In the genomic region with DNA sequence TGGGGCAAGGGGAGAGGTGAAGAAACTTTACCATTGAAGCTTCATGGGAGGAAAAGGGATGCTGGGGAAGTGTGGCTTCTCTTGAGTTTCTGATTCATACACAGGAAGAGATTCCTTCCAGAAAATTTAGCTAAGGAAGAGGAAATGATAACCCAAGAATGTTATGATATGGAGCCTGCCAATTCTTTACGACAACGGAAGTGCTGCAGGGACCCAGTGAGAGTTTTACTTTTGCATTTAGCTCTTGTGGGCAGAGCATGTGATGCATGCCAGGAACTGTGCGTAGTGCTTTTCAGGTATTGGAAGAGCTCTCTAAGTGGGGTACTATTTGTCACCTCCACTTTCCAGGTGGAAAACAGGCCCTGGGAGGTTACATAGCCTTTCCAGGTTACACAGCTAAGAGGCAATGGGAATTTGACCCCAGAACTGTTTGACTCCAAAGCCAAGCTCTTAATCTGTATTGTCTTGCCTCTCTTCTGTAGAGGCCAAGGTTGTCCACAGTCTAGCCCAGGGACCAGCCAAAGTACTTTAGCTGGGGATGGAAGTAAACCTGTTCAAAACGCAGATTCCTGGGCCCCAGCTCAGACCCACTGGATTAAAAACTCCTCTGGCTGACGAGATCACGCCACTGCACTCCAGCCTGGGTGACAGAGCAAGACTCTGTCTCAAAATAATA, we compare ENCODE assay signal across 9 cellular contexts. TPM values are rescaled to one million over a fixed set of nuclear protein-coding genes. Genes with fewer than 3 reads are reported as not detected.
DNase-seq lines count a peak whose midpoint lies in the region; ATAC-seq lines count a peak whose summit lies in the region.
"Had no signal": no experiment of that assay in that cellular context is flagged by ENCODE, and none has a peak within 500 bp of the region (broad histone marks: within the 10 kb centered on the region; RNA-seq: fewer than 3 reads in every experiment).

No MANE protein-coding gene starts in this region.

- ATAC-seq in GM18502 (IDR thresholded peaks at IDR 0.05; ENCODE audit: poor library complexity, unreplicated experiment) (peak; percentile 65), HG03060 (IDR thresholded peaks at IDR 0.05; ENCODE audit: low read depth, unreplicated experiment) (peak; percentile 49), memory B cell (ENCODE audit: low read depth) (peak; percentile 97), GM19452 (IDR thresholded peaks at IDR 0.05; ENCODE audit: unreplicated experiment) (no peak)
- ATAC-seq: HCT116 had no signal

- H3K27me3 Mint-ChIP-seq in activated naive CD8-positive, alpha-beta T cell treated with anti-CD3 and anti-CD28 coated beads for 36 hours, result no peaks in the 10 kb centered on the region
- no peaks in the 10 kb centered on the region for H3K27me3 Mint-ChIP-seq in memory B cell

- H3K36me3 Mint-ChIP-seq in activated naive CD8-positive, alpha-beta T cell treated with anti-CD3 and anti-CD28 coated beads for 36 hours, result peaks cover 31% of the 10 kb centered on the region
- H3K36me3 Mint-ChIP-seq in memory B cell, result peaks cover 10% of the 10 kb centered on the region

- H3K4me1 Mint-ChIP-seq in activated naive CD8-positive, alpha-beta T cell treated with anti-CD3 and anti-CD28 coated beads for 36 hours, result peaks cover 72% of the 10 kb centered on the region
- peaks cover 45% of the 10 kb centered on the region for H3K4me1 Mint-ChIP-seq in memory B cell

- DNase-seq in activated naive CD8-positive, alpha-beta T cell treated with anti-CD3 and anti-CD28 coated beads for 36 hours, result no peak
- DNase-seq in memory B cell (ENCODE audit: low spot score in 2 of 2) (no peak), middle frontal gyrus (ENCODE audit: extremely low spot score, low spot score) (no peak), GM19238 (ENCODE audit: insufficient read length, low spot score) (no peak), LoVo (ENCODE audit: low spot score) (no peak)

- peak overlapping the region; percentile 91 for H3K27ac Mint-ChIP-seq in activated naive CD8-positive, alpha-beta T cell treated with anti-CD3 and anti-CD28 coated beads for 36 hours
- peak overlapping the region; percentile 92 for H3K27ac Mint-ChIP-seq in memory B cell

- peak overlapping the region; percentile 50 for H3K4me3 Mint-ChIP-seq in activated naive CD8-positive, alpha-beta T cell treated with anti-CD3 and anti-CD28 coated beads for 36 hours
- peak overlapping the region; percentile 14 for H3K4me3 Mint-ChIP-seq in memory B cell

- H3K9me3 Mint-ChIP-seq in activated naive CD8-positive, alpha-beta T cell treated with anti-CD3 and anti-CD28 coated beads for 36 hours, result peaks cover 5% of the 10 kb centered on the region
- no peaks in the 10 kb centered on the region for H3K9me3 Mint-ChIP-seq in memory B cell

RNA-seq across cellular contexts. Expression of a gene that starts 23.0 kb away (rescaled TPM):
- total RNA-seq in activated naive CD8-positive, alpha-beta T cell treated with anti-CD3 and anti-CD28 coated beads for 36 hours, result 10 to 100 TPM; 39.2 to 39.8 TPM
